15 cellular contexts compared by ENCODE assay signal in the genomic region with DNA sequence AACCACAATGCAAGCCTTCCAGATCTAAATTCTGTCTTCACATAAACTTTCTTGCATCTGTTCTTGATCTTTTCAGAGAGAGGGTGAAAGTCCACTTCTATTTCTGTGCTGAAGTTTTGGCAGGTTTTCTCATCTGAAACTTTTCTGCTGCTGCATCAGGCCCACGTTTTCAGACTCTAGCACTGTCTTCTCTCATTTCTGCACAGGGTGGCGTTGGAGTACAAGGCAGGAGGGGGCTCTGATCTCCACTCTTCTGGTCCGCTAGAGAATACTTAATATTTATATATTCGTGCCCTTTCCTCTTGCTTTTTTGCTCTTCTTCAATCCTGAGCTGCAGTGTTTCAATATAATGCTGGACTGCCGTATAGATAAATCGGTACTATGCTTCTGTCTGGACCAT.
"Had no signal": no experiment of that assay in that cellular context is flagged by ENCODE, and none has a peak within 500 bp of the region (broad histone marks: within the 10 kb centered on the region; RNA-seq: fewer than 3 reads in every experiment).

No MANE protein-coding gene starts in this region.

- DNase-seq: activated CD4-positive, alpha-beta T cell treated with anti-CD3 and anti-CD28 coated beads for 4 hours; activated naive CD4-positive, alpha-beta T cell; aorta; foreskin fibroblast; head of caudate nucleus; left cardiac atrium; midbrain; retina; stimulated activated CD4-positive, alpha-beta T cell treated with anti-CD3 and anti-CD28 coated beads, Interleukin-15, amount 100 ng/mL, for 24 hours; stimulated activated CD4-positive, alpha-beta T cell treated with anti-CD3 and anti-CD28 coated beads, Interleukin-4, amount 100 ng/mL, for 24 hours had no signal

- H3K36me3 ChIP-seq: breast epithelium, pancreas, thoracic aorta had no signal

- H3K9me3 ChIP-seq: breast epithelium, pancreas, thoracic aorta had no signal

- H3K27ac ChIP-seq: breast epithelium, pancreas, thoracic aorta had no signal

- ATAC-seq: esophagus mucosa, left cardiac atrium, pancreas had no signal

- H3K27me3 ChIP-seq: breast epithelium, pancreas had no signal

- H3K4me1 ChIP-seq: breast epithelium, pancreas had no signal

- H3K4me3 ChIP-seq: breast epithelium, lung, pancreas, thoracic aorta had no signal
